ENCODE assay signal across 21 cellular contexts in the genomic region with DNA sequence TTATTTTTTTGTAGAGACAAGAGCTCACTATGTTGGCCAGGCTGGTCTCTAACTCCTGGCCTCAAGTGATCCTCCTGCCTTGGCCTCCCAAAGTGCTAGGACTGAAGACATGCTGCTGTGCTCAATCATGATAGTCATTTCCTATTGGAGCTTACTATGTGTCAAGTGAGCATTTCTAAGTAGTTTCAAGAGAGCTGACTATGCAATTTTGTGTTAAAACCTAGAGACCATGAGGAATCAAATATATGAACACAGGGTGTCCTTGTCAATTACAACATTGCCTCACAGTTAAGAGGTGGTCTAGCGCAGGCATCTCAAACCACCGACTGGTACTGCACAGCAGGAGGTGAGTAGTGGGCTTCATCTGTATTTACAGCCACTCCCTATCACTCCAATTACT. TPM values are rescaled to one million over a fixed set of nuclear protein-coding genes. Genes with fewer than 3 reads are reported as not detected.
"Had no signal": no experiment of that assay in that cellular context is flagged by ENCODE, and none has a peak within 500 bp of the region (broad histone marks: within the 10 kb centered on the region; RNA-seq: fewer than 3 reads in every experiment).

No MANE protein-coding gene starts in this region.

- H3K4me3 Mint-ChIP-seq: endodermal cell; naive thymus-derived CD8-positive, alpha-beta T cell had no signal

- H3K4me3 ChIP-seq: heart left ventricle, right atrium auricular region, smooth muscle cell, suprapubic skin, tibial nerve had no signal

- H3K36me3 ChIP-seq: heart left ventricle, neutrophil, right atrium auricular region, suprapubic skin, tibial nerve had no signal

- H3K27me3 ChIP-seq: heart left ventricle, neutrophil, suprapubic skin, tibial nerve had no signal

- H3K4me1 Mint-ChIP-seq: endodermal cell; naive thymus-derived CD8-positive, alpha-beta T cell had no signal

- H3K4me1 ChIP-seq: heart left ventricle, right atrium auricular region, suprapubic skin, tibial nerve had no signal

- H3K27ac ChIP-seq: neutrophil, right atrium auricular region, suprapubic skin, tibial nerve had no signal

- H3K9me3 ChIP-seq: neutrophil had no signal

- ATAC-seq: heart left ventricle; naive thymus-derived CD8-positive, alpha-beta T cell had no signal

- DNase-seq: dermis blood vessel endothelial cell; effector CD4-positive, alpha-beta T cell; endodermal cell; erythroblast; foreskin melanocyte; heart left ventricle; hypothalamus; kidney glomerular epithelial cell; mammary epithelial cell; naive thymus-derived CD8-positive, alpha-beta T cell; stimulated activated CD4-positive, alpha-beta T cell treated with anti-CD3 and anti-CD28 coated beads, Interleukin-2, amount 100 ng/mL, for 48 hours; stimulated activated naive CD4-positive, alpha-beta T cell treated with Interleukin-2 at 50 U/mL for 16 hours had no signal

- H3K27ac Mint-ChIP-seq: endodermal cell; naive thymus-derived CD8-positive, alpha-beta T cell had no signal

RNA-seq across cellular contexts. Expression of a gene that starts 37.8 kb away (rescaled TPM):
- total RNA-seq: dermis blood vessel endothelial cell; endothelial cell of umbilical vein; glomerular endothelial cell; naive thymus-derived CD8-positive, alpha-beta T cell; pulmonary artery endothelial cell; smooth muscle cell had no signal
- polyA plus RNA-seq: endothelial cell of umbilical vein, mammary epithelial cell, neural cell had no signal
